ENCODE assay signal across 11 cellular contexts in genomic region chr20:62595491-62595890, GRCh38. TPM values are rescaled to one million over a fixed set of nuclear protein-coding genes. Genes with fewer than 3 reads are reported as not detected.
DNase-seq lines count a peak whose midpoint lies in the region; ATAC-seq lines count a peak whose summit lies in the region.
"Had no signal": no experiment of that assay in that cellular context is flagged by ENCODE, and none has a peak within 500 bp of the region (broad histone marks: within the 10 kb centered on the region; RNA-seq: fewer than 3 reads in every experiment).

No MANE protein-coding gene starts in this region.

- H3K4me3 Mint-ChIP-seq in naive thymus-derived CD4-positive, alpha-beta T cell, result no peak overlapping the region
- H3K4me3 Mint-ChIP-seq in natural killer cell treated with Interleukin-12 subunit alpha and Interleukin-12 subunit beta and Interleukin-15 and Interleukin-18, amount 100 ng/mL, for 72 hours, result no peak overlapping the region
- H3K4me3 Mint-ChIP-seq: nephron had no signal

- H3K27me3 Mint-ChIP-seq in naive thymus-derived CD4-positive, alpha-beta T cell, result peaks cover 27 to 38% (median 27%) of the 10 kb centered on the region in 5 donors
- peaks cover 15 to 21% of the 10 kb centered on the region in 2 donors for H3K27me3 Mint-ChIP-seq in natural killer cell treated with Interleukin-12 subunit alpha and Interleukin-12 subunit beta and Interleukin-15 and Interleukin-18, amount 100 ng/mL, for 72 hours

- H3K9me3 Mint-ChIP-seq in naive thymus-derived CD4-positive, alpha-beta T cell, result peaks cover 0 to 3% (median 0%) of the 10 kb centered on the region in 11 donors
- no peaks in the 10 kb centered on the region for H3K9me3 Mint-ChIP-seq in natural killer cell treated with Interleukin-12 subunit alpha and Interleukin-12 subunit beta and Interleukin-15 and Interleukin-18, amount 100 ng/mL, for 72 hours
- H3K9me3 Mint-ChIP-seq: nephron had no signal

- no peak overlapping the region for H3K4me3 ChIP-seq in naive thymus-derived CD4-positive, alpha-beta T cell (ENCODE audit: low read length)
- H3K4me3 ChIP-seq: dorsolateral prefrontal cortex had no signal

- no peaks in the 10 kb centered on the region for H3K36me3 Mint-ChIP-seq in naive thymus-derived CD4-positive, alpha-beta T cell
- H3K36me3 Mint-ChIP-seq in natural killer cell treated with Interleukin-12 subunit alpha and Interleukin-12 subunit beta and Interleukin-15 and Interleukin-18, amount 100 ng/mL, for 72 hours, result no peaks in the 10 kb centered on the region

- no peaks in the 10 kb centered on the region for H3K9me3 ChIP-seq in naive thymus-derived CD4-positive, alpha-beta T cell (ENCODE audit: control insufficient read depth in 2 of 3, low read length in 3 of 3)

- no peak overlapping the region for H3K27ac Mint-ChIP-seq in naive thymus-derived CD4-positive, alpha-beta T cell
- no peak overlapping the region for H3K27ac Mint-ChIP-seq in natural killer cell treated with Interleukin-12 subunit alpha and Interleukin-12 subunit beta and Interleukin-15 and Interleukin-18, amount 100 ng/mL, for 72 hours
- H3K27ac Mint-ChIP-seq: nephron had no signal

- CTCF ChIA-PET in naive thymus-derived CD4-positive, alpha-beta T cell (lab: Charles Lee), result interaction anchor here (0.6 kb wide), 1 partner anchor 295 kb away, joined by 4 read pairs; no protein-coding TSS in a partner anchor

- H3K27ac ChIP-seq in naive thymus-derived CD4-positive, alpha-beta T cell (ENCODE audit: low read depth, low read length), result no peak overlapping the region
- H3K27ac ChIP-seq: dorsolateral prefrontal cortex had no signal

- H3K4me1 Mint-ChIP-seq in naive thymus-derived CD4-positive, alpha-beta T cell, result peaks cover 0 to 20% (median 0%) of the 10 kb centered on the region in 7 donors
- H3K4me1 Mint-ChIP-seq in natural killer cell treated with Interleukin-12 subunit alpha and Interleukin-12 subunit beta and Interleukin-15 and Interleukin-18, amount 100 ng/mL, for 72 hours (ENCODE audit: low read depth in 2 of 2), result peaks cover 7 to 18% of the 10 kb centered on the region in 2 donors
- H3K4me1 Mint-ChIP-seq: nephron had no signal

- intact Hi-C loops in naive thymus-derived CD4-positive, alpha-beta T cell (cut with micrococcal nuclease), result no loop called here

- DNase-seq in EH (ENCODE audit: low read depth), result peak; percentile 63
- DNase-seq in NCI-H460 (ENCODE audit: extremely low read depth, low read depth), result peak; percentile 56
- DNase-seq in dermis blood vessel endothelial cell, result peak; percentile 86
- no peak for DNase-seq in naive thymus-derived CD4-positive, alpha-beta T cell
- no peak for DNase-seq in natural killer cell treated with Interleukin-12 subunit alpha and Interleukin-12 subunit beta and Interleukin-15 and Interleukin-18, amount 100 ng/mL, for 72 hours (ENCODE audit: low spot score)
- no peak for DNase-seq in NCI-H510A (lab: John Stamatoyannopoulos, UW)
- DNase-seq: NCI-H510A treated with DMSO at 0.1 percent for 48 hours had no signal

- no peaks in the 10 kb centered on the region for H3K36me3 ChIP-seq in naive thymus-derived CD4-positive, alpha-beta T cell (ENCODE audit: control insufficient read depth in 2 of 3, insufficient read depth in 3 of 3, low read length in 3 of 3)

- POLR2A ChIA-PET in naive thymus-derived CD4-positive, alpha-beta T cell (lab: Charles Lee), result no interaction called here

- H3K4me1 ChIP-seq in naive thymus-derived CD4-positive, alpha-beta T cell (ENCODE audit: control insufficient read depth in 2 of 2, insufficient read depth in 2 of 2, low read length in 2 of 2), result no peaks in the 10 kb centered on the region

- ATAC-seq in naive thymus-derived CD4-positive, alpha-beta T cell, result peak; percentile 45
- no peak for ATAC-seq in natural killer cell treated with Interleukin-12 subunit alpha and Interleukin-12 subunit beta and Interleukin-15 and Interleukin-18, amount 100 ng/mL, for 72 hours
- no peak for ATAC-seq in GM21515 (IDR thresholded peaks at IDR 0.05; ENCODE audit: unreplicated experiment)
- no peak for ATAC-seq in GM18868 (IDR thresholded peaks at IDR 0.05; ENCODE audit: unreplicated experiment)

- H3K27me3 ChIP-seq in naive thymus-derived CD4-positive, alpha-beta T cell (ENCODE audit: control insufficient read depth in 2 of 2, insufficient read depth in 2 of 2, low read length in 2 of 2), result peaks cover 0 to 5% of the 10 kb centered on the region in 2 donors

RNA-seq across cellular contexts. Expression of gene SLCO4A1, which starts 46.8 kb away (rescaled TPM):
- 91.6 and 97.1 TPM in 2 replicates for total RNA-seq in NCI-H460 (2014; rRNA removed; shearing (Covaris generic))
- 110 and 117 TPM in 2 replicates for polyA plus RNA-seq in NCI-H460 (2014; cell fraction: nucleus; rRNA removed)
- total RNA-seq in dermis blood vessel endothelial cell, result 3.7 and 4.8 TPM in 2 replicates
- 10 to 100 TPM in 1 of 5 experiments, 1 to 10 TPM in 2, under 1 TPM in 2; 0.81 to 45.5 (median 1.4) TPM for total RNA-seq in naive thymus-derived CD4-positive, alpha-beta T cell
- under 1 TPM; 0.36 to 0.39 TPM for polyA plus RNA-seq in naive thymus-derived CD4-positive, alpha-beta T cell
- total RNA-seq in natural killer cell treated with Interleukin-12 subunit alpha and Interleukin-12 subunit beta and Interleukin-15 and Interleukin-18, amount 100 ng/mL, for 72 hours, result 10 to 100 TPM; 42.9 to 88.3 TPM

Comparison
In these comparisons a context has a peak if more than half of its experiments do, and no peak if none do; other contexts are left out.
1. DNase-seq: peak in EH (single experiment), NCI-H460 (single experiment) and dermis blood vessel endothelial cell (single experiment); none in naive thymus-derived CD4-positive, alpha-beta T cell (0 of 9), natural killer cell treated with Interleukin-12 subunit alpha and Interleukin-12 subunit beta and Interleukin-15 and Interleukin-18, amount 100 ng/mL, for 72 hours (single experiment) and NCI-H510A (single experiment).